ENCODE assay signal across 15 cellular contexts in genomic region chr6:151313060-151313459, GRCh38.
A peak's percentile ranks its signal among the peaks of the same experiment; 100 is the strongest.
DNase-seq lines count a peak whose midpoint lies in the region; ATAC-seq, FAIRE-seq and TF ChIP-seq lines count a peak whose summit lies in the region.
"Had no signal": no experiment of that assay in that cellular context is flagged by ENCODE, and none has a peak within 500 bp of the region (broad histone marks: within the 10 kb centered on the region; RNA-seq: fewer than 3 reads in every experiment).

No MANE protein-coding gene starts in this region.

- TF ChIP-seq EP300 in HepG2 (IDR thresholded peaks at IDR 0.05; ENCODE audit: low read depth in 2 of 2, low read length in 2 of 2) = no peak
- no peak for TF ChIP-seq EP300 in HepG2 (CRISPR knock-in tag; IDR thresholded peaks at IDR 0.05; ENCODE audit: borderline replicate concordance)

- POLR2A ChIA-PET in HepG2 (lab: Yijun Ruan, JAX) (no interaction called here), PC-3 (lab: Charles Lee; ENCODE audit: unreplicated experiment) (no interaction called here)

- H3K27ac ChIP-seq in HepG2 (ENCODE audit: extremely low read length, insufficient read depth, low read length) (peak overlapping the region; percentile 13), PC-3 (ENCODE audit: low read length) (no peak overlapping the region)
- H3K27ac ChIP-seq: KMS-11, prostate gland had no signal

- H3K9ac ChIP-seq in HepG2 (ENCODE audit: insufficient read depth, low read depth, low read length) = no peak overlapping the region
- H3K9ac ChIP-seq in PC-3 (ENCODE audit: low read length) = no peak overlapping the region
- H3K9ac ChIP-seq: KMS-11 had no signal

- H3K4me1 ChIP-seq in HepG2 (ENCODE audit: insufficient read depth, low read length) (peaks cover 55% of the 10 kb centered on the region), PC-3 (ENCODE audit: insufficient read depth, low read length) (peaks cover 13% of the 10 kb centered on the region)
- H3K4me1 ChIP-seq: prostate gland, uterus had no signal

- BruUV-seq in HepG2 (replicated peaks; lab: Mats Ljungman, UMichigan) = no TSS peak
- no TSS peak for BruUV-seq in PC-3 (replicated peaks; lab: Mats Ljungman, UMichigan)

- TF ChIP-seq CTCF in astrocyte of the spinal cord (IDR thresholded peaks at IDR 0.05; ENCODE audit: low read depth, low read length) (no peak), HepG2 (CRISPR knock-in tag; IDR thresholded peaks at IDR 0.05) (no peak), PC-3 (conservative IDR thresholded peaks at IDR 0.05; ENCODE audit: low read depth, low read length) (no peak)

- intact Hi-C loops in HepG2 (cut with micrococcal nuclease; ENCODE audit: unreplicated experiment) = no loop called here
- intact Hi-C loops in PC-3 (cut with micrococcal nuclease) = no loop called here

- H4K20me1 ChIP-seq in HepG2 (ENCODE audit: insufficient read depth, low read length) = no peaks in the 10 kb centered on the region
- no peaks in the 10 kb centered on the region for H4K20me1 ChIP-seq in PC-3 (ENCODE audit: low read length)

- CTCF ChIA-PET in HepG2 (lab: Yijun Ruan, JAX; ENCODE audit: low intra/inter-chr PET ratio, low total read pairs) = no interaction called here
- CTCF ChIA-PET in PC-3 (lab: Charles Lee) = no interaction called here

- H3F3A ChIP-seq in PC-3 (ENCODE audit: low read length, unreplicated experiment) = no peaks in the 10 kb centered on the region

- H3K9me3 ChIP-seq in HepG2 (ENCODE audit: low read length) = no peaks in the 10 kb centered on the region
- H3K9me3 ChIP-seq in PC-3 (ENCODE audit: low read length) = no peaks in the 10 kb centered on the region
- H3K9me3 ChIP-seq: prostate gland, uterus had no signal

- H3K4me3 ChIP-seq in astrocyte of the spinal cord (ENCODE audit: low read depth, low read length) = no peak overlapping the region
- no peak overlapping the region for H3K4me3 ChIP-seq in HepG2 (replicated peaks in 1 of 3; ENCODE audit: insufficient read depth in 1 of 3, low read depth in 2 of 3, low read length in 3 of 3)
- no peak overlapping the region for H3K4me3 ChIP-seq in PC-3 (ENCODE audit: low read length)
- H3K4me3 ChIP-seq: prostate gland, uterus had no signal

- DNase-seq in DMS79 (lab: John Stamatoyannopoulos, UW) (peak; percentile 77), NCI-H1930 (lab: John Stamatoyannopoulos, UW) (peak; percentile 15 to 21), astrocyte of the spinal cord (ENCODE audit: low read depth, low spot score) (peak; percentile 32), HepG2 (ENCODE audit: low spot score) (peak; percentile 75), PC-3 (no peak), SHP77 treated with DMSO at 0.1 percent for 48 hours (lab: John Stamatoyannopoulos, UW) (no peak), globus pallidus (ENCODE audit: low spot score) (no peak)
- DNase-seq: activated naive CD4-positive, alpha-beta T cell treated with Interleukin-2 at 50 U/mL for 16 hours; central memory CD4-positive, alpha-beta T cell; stimulated activated CD4-positive, alpha-beta T cell treated with anti-CD3 and anti-CD28 coated beads, Interleukin-1b, Interleukin-23, amount 100 ng/mL, for 48 hours; uterus had no signal

- 18% methylated on average over 5 of the region's 5 CpGs for WGBS in HepG2 (ENCODE audit: low lambda C conversion rate)

- ATAC-seq in HepG2 (peak; percentile 72), PC-3 (no peak), GM21526 (IDR thresholded peaks at IDR 0.05; ENCODE audit: low FRiP score, unreplicated experiment) (no peak)

- no peak overlapping the region for H2AFZ ChIP-seq in HepG2 (ENCODE audit: low read length)
- H2AFZ ChIP-seq in PC-3 (ENCODE audit: low read length) = no peak overlapping the region

- H3K36me3 ChIP-seq in HepG2 (replicated peaks in 1 of 2; ENCODE audit: control insufficient read depth in 1 of 2, insufficient read depth in 2 of 2, low read length in 2 of 2) (no peaks in the 10 kb centered on the region), PC-3 (ENCODE audit: low read depth, low read length) (no peaks in the 10 kb centered on the region)
- H3K36me3 ChIP-seq: prostate gland, uterus had no signal

- no peak for TF ChIP-seq POLR2A in HepG2 (IDR thresholded peaks at IDR 0.05; ENCODE audit: insufficient read depth in 1 of 2, low read depth in 2 of 2, low read length in 2 of 2)

- in situ Hi-C loops in astrocyte of the spinal cord (cut with HindIII; ENCODE audit: low sequenced_read_pairs) (no loop called here), HepG2 (cut with HindIII; ENCODE audit: extremely low pct_ligation_motif_present, low pct_unique_long_range_greater_than_20kb) (no loop called here)

- H3K9me2 ChIP-seq in PC-3 (replicated peaks; ENCODE audit: low read length) = no peaks in the 10 kb centered on the region

- no peaks in the 10 kb centered on the region for H3K79me2 ChIP-seq in HepG2 (ENCODE audit: insufficient read depth, low read length)
- H3K79me2 ChIP-seq in PC-3 (ENCODE audit: low read length) = no peaks in the 10 kb centered on the region

- H3K4me2 ChIP-seq in HepG2 (ENCODE audit: low read depth, low read length) (peak overlapping the region; percentile 8), PC-3 (ENCODE audit: low read length) (no peak overlapping the region)
- H3K4me2 ChIP-seq: KMS-11 had no signal

- FAIRE-seq in HepG2 (lab: Jason Lieb, UNC) = no peak
- FAIRE-seq: TTC549 had no signal

- no peak for TF ChIP-seq RAD21 in HepG2 (CRISPR knock-in tag; IDR thresholded peaks at IDR 0.05)

- H3K27me3 ChIP-seq in HepG2 (ENCODE audit: control insufficient read depth in 1 of 2, insufficient read depth in 2 of 2, low read length in 2 of 2) (no peaks in the 10 kb centered on the region), PC-3 (ENCODE audit: low read length) (no peaks in the 10 kb centered on the region)
- H3K27me3 ChIP-seq: uterus had no signal

TF ChIP-seq in HepG2, 621 proteins besides CTCF, POLR2A, EP300 and RAD21 (continues in another document):
- TF ChIP-seq MAX (IDR thresholded peaks at IDR 0.05) = peak; percentile 38; the same call in 1 of the 2 replicates
- no peak for TF ChIP-seq U2AF2 (IDR thresholded peaks at IDR 0.05; ENCODE audit: low read depth, low read length)
- TF ChIP-seq MNT (IDR thresholded peaks at IDR 0.05) = 0 out of 2 replicates have a peak, but pooled peaks have one; percentile 11
- no peak for TF ChIP-seq ASH2L (IDR thresholded peaks at IDR 0.05; ENCODE audit: insufficient read length, low read depth, low read length)
- TF ChIP-seq SETDB1 (CRISPR knock-in tag; IDR thresholded peaks at IDR 0.05; ENCODE audit: borderline replicate concordance) = no peak
- TF ChIP-seq NCOA2 (CRISPR knock-in tag; IDR thresholded peaks at IDR 0.05) = peak; percentile 59
- peak; percentile 21 for TF ChIP-seq CEBPB (IDR thresholded peaks at IDR 0.05; ENCODE audit: borderline replicate concordance, low read depth, low read length)
- peak; percentile 9; the same call in 1 of the 2 replicates for TF ChIP-seq MED1 (CRISPR knock-in tag; IDR thresholded peaks at IDR 0.05)
- TF ChIP-seq ZEB1 (IDR thresholded peaks at IDR 0.05; ENCODE audit: insufficient replicate concordance, low read depth) = peak; percentile 71
- no peak for TF ChIP-seq TCF7 (IDR thresholded peaks at IDR 0.05; ENCODE audit: low read depth)
- no peak for TF ChIP-seq ZNF570 (CRISPR knock-in tag; IDR thresholded peaks at IDR 0.05; ENCODE audit: borderline replicate concordance)
- TF ChIP-seq ARID3A (IDR thresholded peaks at IDR 0.05; ENCODE audit: low read depth, low read length) = peak; percentile 82
- TF ChIP-seq ZNF18 (CRISPR knock-in tag; IDR thresholded peaks at IDR 0.05; ENCODE audit: insufficient replicate concordance) = peak; percentile 16
- no peak for TF ChIP-seq SOX13 (IDR thresholded peaks at IDR 0.05)
- TF ChIP-seq SOX13 (CRISPR knock-in tag; conservative IDR thresholded peaks at IDR 0.05 in 1 of 2, IDR thresholded peaks at IDR 0.05 in 1 of 2) = peak in 1 of 2 experiments; percentile 48; a peak in 1 of 4 replicates

Comparison
In these comparisons a context has a peak if more than half of its experiments do, and no peak if none do; other contexts are left out.
1. DNase-seq: peak in DMS79 (single experiment), NCI-H1930 (2 of 2), astrocyte of the spinal cord (single experiment) and HepG2 (single experiment); none in PC-3 (single experiment), SHP77 treated with DMSO at 0.1 percent for 48 hours (single experiment) and globus pallidus (single experiment).